In the genomic region with DNA sequence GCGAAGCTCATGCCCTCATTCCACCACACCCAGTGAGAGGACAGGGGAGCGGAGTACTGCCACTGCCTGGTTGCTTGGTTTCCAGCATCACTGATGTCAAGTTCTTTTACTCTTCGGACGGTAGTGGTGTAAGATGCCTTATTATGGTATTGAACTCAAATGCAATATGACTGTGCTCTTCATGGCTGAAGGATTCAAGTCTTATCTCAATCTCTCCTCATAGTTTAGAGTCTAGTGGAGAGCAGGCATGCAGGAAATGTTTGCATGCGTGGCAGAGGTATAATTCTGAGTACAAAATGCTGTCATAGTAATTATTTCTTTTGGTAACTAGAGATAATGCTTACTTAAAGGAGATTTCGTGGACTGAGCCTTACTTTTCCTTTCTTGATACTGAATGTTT, we compare ENCODE assay signal across 19 cellular contexts. TPM values are rescaled to one million over a fixed set of nuclear protein-coding genes. Genes with fewer than 3 reads are reported as not detected.
"Had no signal": no experiment of that assay in that cellular context is flagged by ENCODE, and none has a peak within 500 bp of the region (broad histone marks: within the 10 kb centered on the region; RNA-seq: fewer than 3 reads in every experiment).

No MANE protein-coding gene starts in this region.

RNA-seq across cellular contexts. Expression of a gene that starts 46.5 kb away (rescaled TPM):
- total RNA-seq: naive thymus-derived CD4-positive, alpha-beta T cell; natural killer cell; omental fat pad; osteocyte; pancreas; posterior vena cava; prostate gland; pulmonary artery endothelial cell; right atrium auricular region; sciatic nerve; stomach; subcutaneous adipose tissue; temporal lobe; thoracic aorta; thyroid gland; tibial nerve; ureter; uterus had no signal
- polyA plus RNA-seq: naive thymus-derived CD4-positive, alpha-beta T cell; neural cell; pancreas; stomach had no signal
